Comparison of ENCODE assay signal across 22 cellular contexts in the genomic region with DNA sequence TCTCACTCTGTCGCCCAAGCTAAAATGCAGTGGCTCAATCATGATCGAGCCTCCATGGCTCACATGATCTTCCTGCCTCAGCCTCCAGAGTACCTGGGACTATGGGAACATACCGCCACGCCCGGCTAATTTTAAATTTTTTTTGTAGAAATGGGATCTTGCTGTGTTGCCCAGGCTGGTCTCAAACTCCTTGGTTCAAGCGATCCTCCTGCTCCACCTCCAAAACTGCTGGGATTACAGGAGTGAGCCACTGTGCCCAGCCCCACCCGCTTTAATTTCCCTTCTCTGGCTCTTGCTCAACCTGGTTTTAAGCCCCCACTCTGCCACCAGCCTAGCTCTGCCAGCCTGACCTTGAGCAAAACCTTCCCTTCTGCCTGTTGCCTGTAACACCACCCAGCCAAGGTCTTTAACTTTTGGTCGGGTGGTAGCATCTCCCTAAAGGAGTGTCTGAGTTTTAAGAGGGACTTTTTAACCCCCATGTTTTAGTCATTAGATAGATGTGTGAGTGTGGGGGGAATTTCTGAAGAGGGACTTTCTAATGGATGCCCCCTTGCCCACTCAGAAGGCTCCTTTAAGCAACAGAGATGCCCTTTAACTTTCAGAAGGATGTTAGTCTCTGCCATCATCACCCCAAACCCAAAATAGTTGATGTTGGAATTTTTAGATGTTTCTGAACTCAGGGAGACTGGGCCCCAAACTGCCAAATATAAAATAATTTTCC.
"Had no signal": no experiment of that assay in that cellular context is flagged by ENCODE, and none has a peak within 500 bp of the region (broad histone marks: within the 10 kb centered on the region; RNA-seq: fewer than 3 reads in every experiment).

No MANE protein-coding gene starts in this region.

- DNase-seq: activated CD4-positive, alpha-beta memory T cell treated with anti-CD3 and anti-CD28 coated beads for 36 hours; activated CD4-positive, alpha-beta T cell treated with anti-CD3 and anti-CD28 coated beads, Interleukin-2, amount 10 ng/mL, durations not matched to agents 24 days and 14 days; activated effector memory CD4-positive, alpha-beta T cell treated with Interleukin-2 at 50 U/mL for 16 hours; activated naive CD4-positive, alpha-beta T cell treated with Interleukin-2 at 50 U/mL for 16 hours; activated T-cell treated with anti-CD3 and anti-CD28 coated beads, Interleukin-2, amount 50 U/mL, for 48 hours; dorsolateral prefrontal cortex; effector memory CD4-positive, alpha-beta T cell; islet precursor cell; left ventricle myocardium inferior; mucosa of descending colon; ovary; retina; stimulated activated CD4-positive, alpha-beta T cell treated with anti-CD3 and anti-CD28 coated beads, Interleukin-1b, Interleukin-23, amount 100 ng/mL, for 48 hours; stimulated activated CD4-positive, alpha-beta T cell treated with anti-CD3 and anti-CD28 coated beads, Interleukin-4, amount 100 ng/mL, for 4 hours; stimulated activated CD8-positive, alpha-beta memory T cell treated with anti-CD3 and anti-CD28 coated beads, Interleukin-4, amount 100 ng/mL, for 48 hours; stimulated activated naive CD4-positive, alpha-beta T cell treated with Interleukin-2 at 50 U/mL for 16 hours; substantia nigra; T-helper 1 cell had no signal

- H3K27ac Mint-ChIP-seq: activated CD4-positive, alpha-beta memory T cell treated with anti-CD3 and anti-CD28 coated beads for 36 hours; activated CD4-positive, alpha-beta T cell treated with anti-CD3 and anti-CD28 coated beads, Interleukin-2, amount 10 ng/mL, durations not matched to agents 24 days and 14 days; activated naive CD8-positive, alpha-beta T cell; type B pancreatic cell had no signal

- H3K36me3 Mint-ChIP-seq: activated CD4-positive, alpha-beta memory T cell treated with anti-CD3 and anti-CD28 coated beads for 36 hours; activated naive CD8-positive, alpha-beta T cell; brain; type B pancreatic cell had no signal

- ATAC-seq: gastroesophageal sphincter, mucosa of descending colon had no signal

- H3K9me3 Mint-ChIP-seq: activated CD4-positive, alpha-beta memory T cell treated with anti-CD3 and anti-CD28 coated beads for 36 hours; activated CD4-positive, alpha-beta T cell treated with anti-CD3 and anti-CD28 coated beads, Interleukin-2, amount 10 ng/mL, durations not matched to agents 24 days and 14 days; type B pancreatic cell had no signal

- H3K4me3 Mint-ChIP-seq: activated CD4-positive, alpha-beta memory T cell treated with anti-CD3 and anti-CD28 coated beads for 36 hours; activated CD4-positive, alpha-beta T cell treated with anti-CD3 and anti-CD28 coated beads, Interleukin-2, amount 10 ng/mL, durations not matched to agents 24 days and 14 days; activated naive CD8-positive, alpha-beta T cell; brain; type B pancreatic cell had no signal
